In the genomic region with DNA sequence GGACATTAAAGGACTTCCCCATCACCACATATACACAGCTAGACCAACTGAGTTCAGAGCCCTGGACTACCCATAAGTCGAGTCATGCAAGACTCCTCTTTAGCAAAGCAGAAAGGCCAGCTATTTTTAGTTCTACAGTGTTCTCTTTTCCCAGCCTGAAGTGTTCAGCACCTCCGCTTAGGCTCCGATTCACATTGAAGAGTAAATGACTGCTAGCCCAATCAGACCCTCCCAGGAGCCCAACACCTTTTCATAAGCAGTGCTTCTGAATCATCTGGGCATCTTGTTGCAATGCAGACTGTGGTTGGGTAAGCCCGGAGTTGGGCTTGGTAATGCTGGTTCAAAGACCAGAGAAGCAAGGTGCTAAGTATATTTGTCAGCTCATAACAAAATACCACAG, we compare ENCODE assay signal across 25 cellular contexts.
"Had no signal": no experiment of that assay in that cellular context is flagged by ENCODE, and none has a peak within 500 bp of the region (broad histone marks: within the 10 kb centered on the region; RNA-seq: fewer than 3 reads in every experiment).

No MANE protein-coding gene starts in this region.

- H3K4me1 ChIP-seq: adrenal gland, body of pancreas, stomach, tibial artery had no signal

- ATAC-seq: activated CD4-positive, alpha-beta T cell treated with anti-CD3 and anti-CD28 coated beads for 36 hours; activated T-cell treated with anti-CD3 and anti-CD28 coated beads, Interleukin-2, amount 50 U/mL, for 72 hours; body of pancreas; left cardiac atrium; naive thymus-derived CD4-positive, alpha-beta T cell had no signal

- DNase-seq: activated CD4-positive, alpha-beta T cell treated with anti-CD3 and anti-CD28 coated beads for 36 hours; activated CD4-positive, alpha-beta T cell treated with anti-CD3 and anti-CD28 coated beads, Interleukin-2, amount 50 U/mL, for 4 hours; activated CD4-positive, CD25-positive, alpha-beta regulatory T cell; activated naive CD4-positive, alpha-beta T cell treated with anti-CD3 and anti-CD28 coated beads for 36 hours; activated naive CD8-positive, alpha-beta T cell treated with anti-CD3 and anti-CD28 coated beads for 36 hours; activated T-cell treated with anti-CD3 and anti-CD28 coated beads for 4 hours; activated T-cell treated with anti-CD3 and anti-CD28 coated beads, Interleukin-2, amount 50 U/mL, for 72 hours; adrenal gland; aorta; body of pancreas; effector CD8-positive, alpha-beta T cell; left cardiac atrium; midbrain; naive thymus-derived CD4-positive, alpha-beta T cell; occipital lobe; posterior cingulate gyrus; stimulated activated CD4-positive, alpha-beta T cell treated with anti-CD3 and anti-CD28 coated beads, Interleukin-1b, Interleukin-23, amount 100 ng/mL, for 48 hours; stimulated activated CD4-positive, alpha-beta T cell treated with anti-CD3 and anti-CD28 coated beads, Interleukin-4, amount 100 ng/mL, for 4 hours; stimulated activated CD8-positive, alpha-beta memory T cell treated with anti-CD3 and anti-CD28 coated beads, Interleukin-4, amount 100 ng/mL, for 48 hours; stimulated activated naive B cell treated with anti-CD40 and anti-IgM and Interleukin-4, amounts not matched to agents 10 μg/mL and 1 μg/mL and 100 μg/mL, for 72 hours; stomach; T-helper 1 cell; tibial artery had no signal

- H3K36me3 Mint-ChIP-seq: activated naive CD8-positive, alpha-beta T cell treated with anti-CD3 and anti-CD28 coated beads for 36 hours; stimulated activated naive B cell treated with anti-CD40 and anti-IgM and Interleukin-4, amounts not matched to agents 10 μg/mL and 1 μg/mL and 100 μg/mL, for 72 hours had no signal

- H3K27ac Mint-ChIP-seq: activated CD4-positive, alpha-beta T cell treated with anti-CD3 and anti-CD28 coated beads for 36 hours; activated naive CD4-positive, alpha-beta T cell treated with anti-CD3 and anti-CD28 coated beads for 36 hours; activated naive CD8-positive, alpha-beta T cell treated with anti-CD3 and anti-CD28 coated beads for 36 hours; activated T-cell treated with anti-CD3 and anti-CD28 coated beads, Interleukin-2, amount 50 U/mL, for 72 hours; naive thymus-derived CD4-positive, alpha-beta T cell; stimulated activated naive B cell treated with anti-CD40 and anti-IgM and Interleukin-4, amounts not matched to agents 10 μg/mL and 1 μg/mL and 100 μg/mL, for 72 hours; T-helper 2 cell treated with Interferon-gamma antibody and Interleukin-4, amounts not matched to agents 5 μg/mL and 100 μg/mL, for 36 hours had no signal

- H3K27me3 ChIP-seq: adrenal gland, body of pancreas, stomach, tibial artery had no signal

- H3K9me3 Mint-ChIP-seq: activated naive CD4-positive, alpha-beta T cell treated with anti-CD3 and anti-CD28 coated beads for 36 hours; activated naive CD8-positive, alpha-beta T cell treated with anti-CD3 and anti-CD28 coated beads for 36 hours; activated T-cell treated with anti-CD3 and anti-CD28 coated beads, Interleukin-2, amount 50 U/mL, for 72 hours; T-helper 2 cell treated with Interferon-gamma antibody and Interleukin-4, amounts not matched to agents 5 μg/mL and 100 μg/mL, for 36 hours had no signal

- H3K9me3 ChIP-seq: adrenal gland, body of pancreas, tibial artery had no signal

- H3K4me3 Mint-ChIP-seq: activated CD4-positive, alpha-beta T cell treated with anti-CD3 and anti-CD28 coated beads for 36 hours; activated naive CD4-positive, alpha-beta T cell treated with anti-CD3 and anti-CD28 coated beads for 36 hours; activated naive CD8-positive, alpha-beta T cell treated with anti-CD3 and anti-CD28 coated beads for 36 hours; activated T-cell treated with anti-CD3 and anti-CD28 coated beads, Interleukin-2, amount 50 U/mL, for 72 hours; naive thymus-derived CD4-positive, alpha-beta T cell; stimulated activated naive B cell treated with anti-CD40 and anti-IgM and Interleukin-4, amounts not matched to agents 10 μg/mL and 1 μg/mL and 100 μg/mL, for 72 hours; T-helper 2 cell treated with Interferon-gamma antibody and Interleukin-4, amounts not matched to agents 5 μg/mL and 100 μg/mL, for 36 hours had no signal

- H3K4me3 ChIP-seq: adrenal gland, body of pancreas, smooth muscle cell, stomach, tibial artery had no signal

- H3K36me3 ChIP-seq: adrenal gland, stomach, tibial artery had no signal

- H3K4me1 Mint-ChIP-seq: activated CD4-positive, alpha-beta T cell treated with anti-CD3 and anti-CD28 coated beads for 36 hours; activated naive CD8-positive, alpha-beta T cell treated with anti-CD3 and anti-CD28 coated beads for 36 hours had no signal

- H3K4me2 ChIP-seq: smooth muscle cell had no signal

- H3K27ac ChIP-seq: adrenal gland, body of pancreas, stomach, tibial artery had no signal
